ENCODE assay signal across 12 cellular contexts in genomic region chr19:4206818-4207484, GRCh38. TPM values are rescaled to one million over a fixed set of nuclear protein-coding genes. Genes with fewer than 3 reads are reported as not detected.
DNase-seq lines count a peak whose midpoint lies in the region; ATAC-seq and TF ChIP-seq lines count a peak whose summit lies in the region.
"Had no signal": no experiment of that assay in that cellular context is flagged by ENCODE, and none has a peak within 500 bp of the region (broad histone marks: within the 10 kb centered on the region; RNA-seq: fewer than 3 reads in every experiment).

No MANE protein-coding gene starts in this region.

- DNase-seq in A172 (ENCODE audit: low spot score) (peak; percentile 63), NCI-H69 (lab: John Stamatoyannopoulos, UW) (peak; percentile 61), erythroblast (lab: John Stamatoyannopoulos, UW) (peak; percentile 48 to 58), vagina (ENCODE audit: extremely low spot score in 2 of 2) (no peak), NCI-H2081 (lab: John Stamatoyannopoulos, UW) (no peak)
- DNase-seq: activated CD8-positive, alpha-beta memory T cell treated with anti-CD3 and anti-CD28 coated beads, Interleukin-2, amount 50 U/mL, for 48 hours; cortex of kidney had no signal

- H3K27me3 ChIP-seq in vagina, result no peaks in the 10 kb centered on the region

- TF ChIP-seq POLR2A in erythroblast (IDR thresholded peaks at IDR 0.05; ENCODE audit: low read length) (no peak), vagina (IDR thresholded peaks at IDR 0.05) (no peak)

- TF ChIP-seq CTCF in GM12872 (IDR thresholded peaks at IDR 0.05; ENCODE audit: insufficient read depth, low read depth, low read length), result peak; percentile 56
- no peak for TF ChIP-seq CTCF in vagina (IDR thresholded peaks at IDR 0.05)

- ATAC-seq in HG03108 (IDR thresholded peaks at IDR 0.05; ENCODE audit: unreplicated experiment) (no peak), HG03432 (IDR thresholded peaks at IDR 0.05; ENCODE audit: unreplicated experiment) (no peak)

- H3K4me3 ChIP-seq in vagina, result no peak overlapping the region

- H3K4me1 ChIP-seq in vagina, result peaks cover 5% of the 10 kb centered on the region

- no peaks in the 10 kb centered on the region for H3K9me3 ChIP-seq in vagina

- H3K27ac ChIP-seq in vagina, result no peak overlapping the region

- intact Hi-C loops in vagina (cut with DNase I), result loop anchor here (10.0 kb wide), 1 partner anchor 222 kb away; the partner anchor contains the start of gene EEF2

- H3K36me3 ChIP-seq in vagina, result no peaks in the 10 kb centered on the region

RNA-seq across cellular contexts. Expression of gene EBI3, which starts 22.4 kb away (rescaled TPM):
- total RNA-seq in A172 (2014; rRNA removed; shearing (Covaris generic)), result 6.4 and 8.1 TPM in 2 replicates
- not detected for total RNA-seq in vagina

RNA-seq across cellular contexts. Expression of gene ANKRD24, which starts 24.5 kb away (rescaled TPM):
- total RNA-seq in A172 (2014; rRNA removed; shearing (Covaris generic)), result 0.41 and 0.53 TPM in 2 replicates
- total RNA-seq in vagina, result 0.25 TPM

RNA-seq across cellular contexts. Expression of gene SIRT6, which starts 24.6 kb away (rescaled TPM):
- 32.6 and 35.5 TPM in 2 replicates for total RNA-seq in A172 (2014; rRNA removed; shearing (Covaris generic))
- total RNA-seq in vagina, result 65.6 TPM

RNA-seq across cellular contexts. Expression of gene YJU2, which starts 39.9 kb away (rescaled TPM):
- 39.6 and 42.4 TPM in 2 replicates for total RNA-seq in A172 (2014; rRNA removed; shearing (Covaris generic))
- 19.9 TPM for total RNA-seq in vagina

RNA-seq across cellular contexts. Expression of gene CREB3L3, which starts 53.5 kb away (rescaled TPM):
- total RNA-seq in A172 (2014; rRNA removed; shearing (Covaris generic)), result not detected in 2 replicates
- total RNA-seq in vagina, result not detected
- total RNA-seq: kidney epithelial cell, Right ventricle myocardium inferior had no signal

Comparison
In these comparisons a context has a peak if more than half of its experiments do, and no peak if none do; other contexts are left out.
1. DNase-seq: peak in A172 (single experiment), NCI-H69 (single experiment) and erythroblast (2 of 2); none in vagina (0 of 2) and NCI-H2081 (0 of 2).